Comparison of ENCODE assay signal across 22 cellular contexts in genomic region chr18:26336572-26336971, GRCh38.
DNase-seq lines count a peak whose midpoint lies in the region; ATAC-seq and TF ChIP-seq lines count a peak whose summit lies in the region.
"Had no signal": no experiment of that assay in that cellular context is flagged by ENCODE, and none has a peak within 500 bp of the region (broad histone marks: within the 10 kb centered on the region; RNA-seq: fewer than 3 reads in every experiment).

No MANE protein-coding gene starts in this region.

- intact Hi-C loops in activated CD4-positive, alpha-beta memory T cell treated with anti-CD3 and anti-CD28 coated beads for 36 hours (cut with micrococcal nuclease): loop anchor here (5.0 to 10.0 kb wide), 2 partner anchors 232 to 414 kb away; no protein-coding TSS in a partner anchor

- no peak overlapping the region for H3K4me2 ChIP-seq in neural progenitor cell

- H3K9ac ChIP-seq in adipocyte (ENCODE audit: low read length): no peak overlapping the region
- no peak overlapping the region for H3K9ac ChIP-seq in neural progenitor cell
- H3K9ac ChIP-seq: GM23248 had no signal

- peak overlapping the region; percentile 81 for H3K27ac Mint-ChIP-seq in neural progenitor cell
- no peak overlapping the region for H3K27ac Mint-ChIP-seq in activated CD4-positive, alpha-beta memory T cell treated with anti-CD3 and anti-CD28 coated beads for 36 hours
- H3K27ac Mint-ChIP-seq: CD4-positive, alpha-beta T cell; IgD-negative memory B cell had no signal

- H3K4me1 Mint-ChIP-seq in neural progenitor cell: peaks cover 24% of the 10 kb centered on the region
- H3K4me1 Mint-ChIP-seq in activated CD4-positive, alpha-beta memory T cell treated with anti-CD3 and anti-CD28 coated beads for 36 hours (ENCODE audit: low read depth): no peaks in the 10 kb centered on the region

- peak overlapping the region; percentile 25 for H3K27ac ChIP-seq in layer of hippocampus (ENCODE audit: low read depth, low read length)
- no peak overlapping the region for H3K27ac ChIP-seq in neural progenitor cell
- H3K27ac ChIP-seq: GM23248 had no signal

- H3K9me3 Mint-ChIP-seq in neural progenitor cell: no peaks in the 10 kb centered on the region
- H3K9me3 Mint-ChIP-seq in activated CD4-positive, alpha-beta memory T cell treated with anti-CD3 and anti-CD28 coated beads for 36 hours: no peaks in the 10 kb centered on the region
- H3K9me3 Mint-ChIP-seq: CD4-positive, alpha-beta T cell; IgD-negative memory B cell had no signal

- no peaks in the 10 kb centered on the region for H3K36me3 ChIP-seq in adipocyte (ENCODE audit: control insufficient read depth, insufficient read depth, low read length, severe bottlenecking)
- H3K36me3 ChIP-seq in neural progenitor cell: no peaks in the 10 kb centered on the region
- H3K36me3 ChIP-seq: BE2C, HAP-1, MG63 had no signal

- H3K4me1 ChIP-seq in adipocyte (ENCODE audit: control insufficient read depth, insufficient read depth, low read length) (peaks cover 23% of the 10 kb centered on the region), neural progenitor cell (peaks cover 5% of the 10 kb centered on the region)
- H3K4me1 ChIP-seq: BE2C, Caco-2 had no signal

- H3K4me3 ChIP-seq in adipocyte (ENCODE audit: low read length): no peak overlapping the region
- no peak overlapping the region for H3K4me3 ChIP-seq in neural progenitor cell
- H3K4me3 ChIP-seq: GM23248, HAP-1, MG63 had no signal

- H4K20me1 ChIP-seq in neural progenitor cell (ENCODE audit: low read depth): no peaks in the 10 kb centered on the region

- no peaks in the 10 kb centered on the region for H3K27me3 Mint-ChIP-seq in neural progenitor cell (ENCODE audit: insufficient read depth, low read depth)
- no peaks in the 10 kb centered on the region for H3K27me3 Mint-ChIP-seq in activated CD4-positive, alpha-beta memory T cell treated with anti-CD3 and anti-CD28 coated beads for 36 hours
- H3K27me3 Mint-ChIP-seq: CD4-positive, alpha-beta T cell; IgD-negative memory B cell had no signal

- H3K9me3 ChIP-seq in adipocyte (ENCODE audit: control insufficient read depth, low read length): no peaks in the 10 kb centered on the region
- H3K9me3 ChIP-seq in neural progenitor cell (ENCODE audit: low read depth): no peaks in the 10 kb centered on the region
- H3K9me3 ChIP-seq: BE2C, Caco-2, HAP-1, MG63 had no signal

- no peak overlapping the region for H3K4me3 Mint-ChIP-seq in neural progenitor cell
- no peak overlapping the region for H3K4me3 Mint-ChIP-seq in activated CD4-positive, alpha-beta memory T cell treated with anti-CD3 and anti-CD28 coated beads for 36 hours
- H3K4me3 Mint-ChIP-seq: CD4-positive, alpha-beta T cell; IgD-negative memory B cell had no signal

- no peaks in the 10 kb centered on the region for H3K27me3 ChIP-seq in adipocyte (replicated peaks; ENCODE audit: control insufficient read depth, insufficient read depth, low read length)
- no peaks in the 10 kb centered on the region for H3K27me3 ChIP-seq in layer of hippocampus (ENCODE audit: control insufficient read depth, insufficient read depth, low read length)
- no peaks in the 10 kb centered on the region for H3K27me3 ChIP-seq in neural progenitor cell
- H3K27me3 ChIP-seq: BE2C, MG63 had no signal

- no peak for TF ChIP-seq CTCF in neural progenitor cell (IDR thresholded peaks at IDR 0.05)

- CTCF ChIA-PET in activated CD4-positive, alpha-beta memory T cell treated with anti-CD3 and anti-CD28 coated beads for 36 hours (lab: Charles Lee): interaction anchor here (0.5 to 1.0 kb wide), 2 partner anchors 244 to 1701 kb away, joined by 3 to 4 read pairs; no protein-coding TSS in a partner anchor

- DNase-seq in NCI-H69 (lab: John Stamatoyannopoulos, UW) (peak; percentile 17), adipocyte (ENCODE audit: low read depth) (peak; percentile 20), neural progenitor cell (ENCODE audit: low spot score) (no peak), NCI-H187 treated with DMSO at 0.1 percent for 48 hours (lab: John Stamatoyannopoulos, UW) (no peak), amniotic stem cell (lab: John Stamatoyannopoulos, UW) (no peak)
- DNase-seq in activated CD4-positive, alpha-beta memory T cell treated with anti-CD3 and anti-CD28 coated beads for 36 hours: no peak
- DNase-seq: BE2C; Caco-2; CD4-positive, alpha-beta T cell; DMS153; GDM1; GM23248; MG63; NCI-H1048; NCI-H1436 treated with DMSO at 0.1 percent for 48 hours; NCI-H2081; NCI-H446 treated with DMSO at 0.1 percent for 48 hours had no signal

- no peaks in the 10 kb centered on the region for H3F3A ChIP-seq in neural progenitor cell (ENCODE audit: low read depth)

- no peaks in the 10 kb centered on the region for H3K79me2 ChIP-seq in neural progenitor cell (ENCODE audit: low read depth)

- H2AFZ ChIP-seq in neural progenitor cell (replicated peaks): no peak overlapping the region
- H2AFZ ChIP-seq: GM23248 had no signal

- no peak for ATAC-seq in HG02610 (IDR thresholded peaks at IDR 0.05; ENCODE audit: unreplicated experiment)
- ATAC-seq: Panc1 had no signal

- H3K36me3 Mint-ChIP-seq in neural progenitor cell: no peaks in the 10 kb centered on the region
- H3K36me3 Mint-ChIP-seq in activated CD4-positive, alpha-beta memory T cell treated with anti-CD3 and anti-CD28 coated beads for 36 hours: peaks cover 10% of the 10 kb centered on the region

- POLR2A ChIA-PET in activated CD4-positive, alpha-beta memory T cell treated with anti-CD3 and anti-CD28 coated beads for 36 hours (lab: Charles Lee): no interaction called here

Comparison
In these comparisons a context has a peak if more than half of its experiments do, and no peak if none do; other contexts are left out.
1. DNase-seq: peak in NCI-H69 (single experiment) and adipocyte (single experiment); none in neural progenitor cell (single experiment), NCI-H187 treated with DMSO at 0.1 percent for 48 hours (single experiment), amniotic stem cell (single experiment) and activated CD4-positive, alpha-beta memory T cell treated with anti-CD3 and anti-CD28 coated beads for 36 hours (single experiment).